In the genomic region with DNA sequence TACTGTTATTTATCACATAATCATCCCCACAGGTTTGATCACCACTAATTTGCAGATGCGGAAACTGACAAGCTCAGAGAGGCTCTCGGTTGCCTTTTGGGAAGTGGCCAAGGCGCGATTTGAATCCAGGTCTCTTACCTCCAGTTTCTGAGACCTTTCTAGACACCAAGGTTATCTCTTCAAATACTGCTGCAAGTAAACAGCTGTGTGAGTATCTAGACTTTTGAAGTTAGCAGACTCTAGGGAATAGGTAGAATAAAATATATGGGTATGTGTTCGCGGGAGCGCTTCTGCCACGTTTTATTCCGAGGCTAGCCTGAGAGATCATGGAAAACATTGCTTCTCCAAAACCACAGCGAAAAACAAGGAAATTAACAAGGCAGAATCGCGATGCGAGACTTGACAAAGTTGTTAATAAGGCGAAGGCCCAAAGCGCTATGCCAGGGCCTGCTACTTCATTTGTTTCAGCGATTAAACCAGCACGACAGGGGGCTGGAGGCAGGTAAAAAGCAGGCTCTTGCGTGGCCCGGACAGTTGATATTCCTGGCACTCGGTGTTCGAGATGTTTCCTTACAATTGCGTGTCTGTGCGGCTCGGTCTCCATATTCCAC, we compare ENCODE assay signal across 9 cellular contexts. TPM values are rescaled to one million over a fixed set of nuclear protein-coding genes. Genes with fewer than 3 reads are reported as not detected.
DNase-seq lines count a peak whose midpoint lies in the region; ATAC-seq, FAIRE-seq and TF ChIP-seq lines count a peak whose summit lies in the region.
"Had no signal": no experiment of that assay in that cellular context is flagged by ENCODE, and none has a peak within 500 bp of the region (broad histone marks: within the 10 kb centered on the region; RNA-seq: fewer than 3 reads in every experiment).

No MANE protein-coding gene starts in this region.

- in situ Hi-C loops in GM12878 (cut with MboI), result no loop called here

- DNase-seq in heart left ventricle (no peak), left cardiac atrium (no peak), GM12878 (ENCODE audit: low read depth, low spot score) (no peak), lower lobe of right lung (no peak), vagina (ENCODE audit: extremely low spot score in 2 of 2) (no peak), Kasumi-1 (lab: John Stamatoyannopoulos, UW) (no peak), COLO829 (ENCODE audit: low spot score) (no peak), NCI-H1694 treated with DMSO at 0.1 percent for 48 hours (lab: John Stamatoyannopoulos, UW) (no peak)

- peak overlapping the region; percentile 72 for H3K4me2 ChIP-seq in GM12878 (ENCODE audit: control insufficient read depth, insufficient read depth)

- RAD21 ChIA-PET in GM12878 (lab: Charles Lee; ENCODE audit: unreplicated experiment), result interaction anchor here (1.0 kb wide), 1 partner anchor 225 kb away, joined by 3 read pairs; no protein-coding TSS in a partner anchor

- intact Hi-C loops in heart left ventricle (cut with DNase I) (loop anchor here in 9 of 10 donors (5.0 to 10.0 kb wide), 13 partner anchors 151 to 1032 kb away; no protein-coding TSS in a partner anchor), left cardiac atrium (cut with DNase I) (loop anchor here in 1 of 2 donors (10.0 kb wide), 1 partner anchor 369 kb away; no protein-coding TSS in a partner anchor), GM12878 (cut with micrococcal nuclease; ENCODE audit: unreplicated experiment) (loop anchor here (2.0 to 10.0 kb wide), 3 partner anchors 329 to 381 kb away; no protein-coding TSS in a partner anchor), lower lobe of right lung (cut with DNase I) (no loop called here), vagina (cut with DNase I) (no loop called here)

- H3K36me3 ChIP-seq in heart left ventricle (no peaks in the 10 kb centered on the region), GM12878 (ENCODE audit: control insufficient read depth in 2 of 2, insufficient read depth in 2 of 2, low read length in 1 of 2) (no peaks in the 10 kb centered on the region), lower lobe of right lung (no peaks in the 10 kb centered on the region), vagina (no peaks in the 10 kb centered on the region)
- H3K36me3 ChIP-seq: pancreas had no signal

- peak overlapping the region; percentile 79 for H2AFZ ChIP-seq in GM12878 (ENCODE audit: control insufficient read depth, low read depth, low read length)

- no peaks in the 10 kb centered on the region for H3K27me3 ChIP-seq in heart left ventricle
- H3K27me3 ChIP-seq in GM12878 (replicated peaks in 1 of 2; ENCODE audit: control insufficient read depth in 2 of 2, insufficient read depth in 2 of 2, low read length in 1 of 2), result no peaks in the 10 kb centered on the region
- H3K27me3 ChIP-seq in lower lobe of right lung (ENCODE audit: low read depth), result no peaks in the 10 kb centered on the region
- H3K27me3 ChIP-seq in vagina, result no peaks in the 10 kb centered on the region
- H3K27me3 ChIP-seq: pancreas had no signal

- H3K9ac ChIP-seq in GM12878 (ENCODE audit: control insufficient read depth, insufficient read depth, low read length), result no peak overlapping the region; the same call in 1 of the 2 replicates

- SMC1A ChIA-PET in GM12878 (lab: Charles Lee; ENCODE audit: uncharacterized antibody, unreplicated experiment), result interaction anchor here (1.1 to 2.7 kb wide), 2 partner anchors 9 to 220 kb away, joined by 3 to 6 read pairs; no protein-coding TSS in a partner anchor

- TF ChIP-seq CTCF in heart left ventricle (IDR thresholded peaks at IDR 0.05) (no peak), GM12878 (IDR thresholded peaks at IDR 0.05 in 2 of 3, conservative IDR thresholded peaks at IDR 0.05 in 1 of 3; ENCODE audit: control insufficient read depth in 2 of 3, extremely low read depth in 1 of 3, insufficient read depth in 1 of 3, low read depth in 3 of 3, low read length in 3 of 3) (no peak), lower lobe of right lung (IDR thresholded peaks at IDR 0.05) (no peak), vagina (IDR thresholded peaks at IDR 0.05) (no peak)

- CTCF ChIA-PET in GM12878 (lab: Yijun Ruan, JAX), result interaction anchor here (0.6 to 0.7 kb wide), 2 partner anchors 218 to 1032 kb away, joined by 3 to 4 read pairs; no protein-coding TSS in a partner anchor

- no peak for TF ChIP-seq POLR2A in heart left ventricle (IDR thresholded peaks at IDR 0.05)
- TF ChIP-seq POLR2A in GM12878 (IDR thresholded peaks at IDR 0.05; ENCODE audit: low read depth, low read length), result no peak
- TF ChIP-seq POLR2A in vagina (IDR thresholded peaks at IDR 0.05), result no peak

- 63 to 71% (median 67%) methylated on average over 24 of the region's 24 CpGs for WGBS in heart left ventricle, 4 donors
- 75% methylated on average over 24 of the region's 24 CpGs for WGBS in GM12878 (ENCODE audit: insufficient coverage, insufficient replicate concordance, low lambda C conversion rate, missing lambda C conversion rate)

- TF ChIP-seq EP300 in GM12878 (IDR thresholded peaks at IDR 0.05; ENCODE audit: borderline replicate concordance in 1 of 2, control insufficient read depth in 1 of 2, low read depth in 2 of 2, low read length in 2 of 2), result no peak

- H3K4me3 ChIP-seq in heart left ventricle (peak overlapping the region; percentile 54 to 92 (median 82)), GM12878 (peak overlapping the region; percentile 73), lower lobe of right lung (peak overlapping the region; percentile 94), vagina (peak overlapping the region; percentile 68 to 95)

- ATAC-seq in heart left ventricle (no peak), left cardiac atrium (no peak), GM12878 (no peak), lower lobe of right lung (no peak)

- H3K9me3 ChIP-seq in heart left ventricle (no peaks in the 10 kb centered on the region), GM12878 (replicated peaks; ENCODE audit: control insufficient read depth, insufficient read depth, low read length) (no peaks in the 10 kb centered on the region), lower lobe of right lung (no peaks in the 10 kb centered on the region), vagina (no peaks in the 10 kb centered on the region)
- H3K9me3 ChIP-seq: pancreas had no signal

- POLR2A ChIA-PET in GM12878 (lab: Charles Lee), result no interaction called here

- BruUV-seq in GM12878 (replicated peaks; lab: Mats Ljungman, UMichigan), result TSS peak; percentile 73

- no peaks in the 10 kb centered on the region for H4K20me1 ChIP-seq in GM12878 (ENCODE audit: control insufficient read depth, insufficient read depth)

- TF ChIP-seq RAD21 in GM12878 (IDR thresholded peaks at IDR 0.05; ENCODE audit: insufficient read depth, low read depth, low read length), result no peak

- H3K79me2 ChIP-seq in GM12878 (ENCODE audit: control insufficient read depth, insufficient read depth, low read length), result peaks cover 30% of the 10 kb centered on the region

- peaks cover 6 to 38% (median 15%) of the 10 kb centered on the region in 12 donors for H3K4me1 ChIP-seq in heart left ventricle
- H3K4me1 ChIP-seq in GM12878 (ENCODE audit: control insufficient read depth, insufficient read depth, low read length), result no peaks in the 10 kb centered on the region
- H3K4me1 ChIP-seq in lower lobe of right lung, result peaks cover 22% of the 10 kb centered on the region
- H3K4me1 ChIP-seq in vagina, result peaks cover 21% of the 10 kb centered on the region
- H3K4me1 ChIP-seq: pancreas had no signal

- H3K27ac ChIP-seq in heart left ventricle (peak overlapping the region in 11 of 12 donors; percentile 88 to 98 (median 95)), GM12878 (ENCODE audit: control insufficient read depth, insufficient read depth) (no peak overlapping the region), lower lobe of right lung (peak overlapping the region; percentile 95), vagina (peak overlapping the region; percentile 91)

- no peak for FAIRE-seq in GM12878 (lab: Jason Lieb, UNC)
- FAIRE-seq: pancreas had no signal

TF ChIP-seq in GM12878, 131 proteins besides CTCF, POLR2A, EP300 and RAD21 (continues in another document):
- TF ChIP-seq TAF1 (IDR thresholded peaks at IDR 0.05; ENCODE audit: borderline replicate concordance, low read depth, low read length) (no peak), PAX8 (IDR thresholded peaks at IDR 0.05) (no peak)
- TF ChIP-seq, protein P1, sequence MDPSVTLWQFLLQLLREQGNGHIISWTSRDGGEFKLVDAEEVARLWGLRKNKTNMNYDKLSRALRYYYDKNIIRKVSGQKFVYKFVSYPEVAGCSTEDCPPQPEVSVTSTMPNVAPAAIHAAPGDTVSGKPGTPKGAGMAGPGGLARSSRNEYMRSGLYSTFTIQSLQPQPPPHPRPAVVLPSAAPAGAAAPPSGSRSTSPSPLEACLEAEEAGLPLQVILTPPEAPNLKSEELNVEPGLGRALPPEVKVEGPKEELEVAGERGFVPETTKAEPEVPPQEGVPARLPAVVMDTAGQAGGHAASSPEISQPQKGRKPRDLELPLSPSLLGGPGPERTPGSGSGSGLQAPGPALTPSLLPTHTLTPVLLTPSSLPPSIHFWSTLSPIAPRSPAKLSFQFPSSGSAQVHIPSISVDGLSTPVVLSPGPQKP (IDR thresholded peaks at IDR 0.05; ENCODE audit: low read depth, low read length), result no peak

RNA-seq across cellular contexts. Expression of gene JARID2, which starts 1.8 kb away (rescaled TPM):
- total RNA-seq in heart left ventricle (10 to 100 TPM in 3 of 9 donors, 1 to 10 TPM in 6; 6.0 to 12.2 (median 8.5) TPM), left cardiac atrium (1 to 10 TPM; 7.9 to 8.6 TPM), GM12878 (2014; rRNA removed) (11.2 and 11.8 TPM in 2 replicates), GM12878 (2014; rRNA removed; fragmentation: Illumina TruSeq; extraction: Trizol) (12.4 and 13.4 TPM in 2 replicates), GM12878 (2021) (19.7 and 21.1 TPM in 2 replicates), lower lobe of right lung (16.0 TPM), vagina (17.9 TPM)
- polyA plus RNA-seq in heart left ventricle (1 to 10 TPM; 3.5 to 4.1 TPM), GM12878 (2011; rRNA removed) (17.9 and 21.6 TPM in 2 replicates), GM12878 (2014; fragmentation: Illumina TruSeq; extraction: Trizol) (13.7 and 14.6 TPM in 2 replicates), GM12878 (2014; fragmentation: Nextera tagmentation; extraction: Ambion mirVana) (1 to 10 TPM; 4.2 to 5.2 TPM), GM12878 (2014; rRNA removed) (12.2 and 12.7 TPM in 2 replicates), GM12878 (2016; fragmentation: Nextera tagmentation; extraction: Ambion mirVana) (1 to 10 TPM; 5.9 to 7.4 TPM)
- 86.6 and 96.7 TPM in 2 replicates for total RNA-seq in GM12878 (2013; cell fraction: nucleolus; rRNA removed)
- 5.4 TPM for polyA plus RNA-seq in GM12878 (2011; ENCODE audit: low read depth)
- 20.8 and 21.1 TPM in 2 replicates for polyA plus RNA-seq in GM12878 (2011; cell fraction: cytosol; rRNA removed)
- polyA plus RNA-seq in GM12878 (2011; cell fraction: nucleus; rRNA removed), result 42.4 and 49.0 TPM in 2 replicates
- 11.3 and 12.0 TPM in 2 replicates for polyA plus RNA-seq in GM12878 (2012)
- polyA minus RNA-seq in GM12878 (2011; rRNA and poly(A)+ RNA removed), result 33.6 and 37.9 TPM in 2 replicates
- 12.0 and 16.0 TPM in 2 replicates for polyA minus RNA-seq in GM12878 (2011; cell fraction: cytosol; rRNA and poly(A)+ RNA removed)
- 29.5 and 42.3 TPM in 2 replicates for polyA minus RNA-seq in GM12878 (2011; cell fraction: nucleus; rRNA and poly(A)+ RNA removed)

Comparison
In these comparisons a context has a peak if more than half of its experiments do, and no peak if none do; other contexts are left out.
1. intact Hi-C loops: an anchor here in heart left ventricle (5.0 to 10.0 kb wide) and GM12878 (2.0 to 10.0 kb wide); none called in lower lobe of right lung and vagina.